8 cellular contexts compared by ENCODE assay signal in the genomic region with DNA sequence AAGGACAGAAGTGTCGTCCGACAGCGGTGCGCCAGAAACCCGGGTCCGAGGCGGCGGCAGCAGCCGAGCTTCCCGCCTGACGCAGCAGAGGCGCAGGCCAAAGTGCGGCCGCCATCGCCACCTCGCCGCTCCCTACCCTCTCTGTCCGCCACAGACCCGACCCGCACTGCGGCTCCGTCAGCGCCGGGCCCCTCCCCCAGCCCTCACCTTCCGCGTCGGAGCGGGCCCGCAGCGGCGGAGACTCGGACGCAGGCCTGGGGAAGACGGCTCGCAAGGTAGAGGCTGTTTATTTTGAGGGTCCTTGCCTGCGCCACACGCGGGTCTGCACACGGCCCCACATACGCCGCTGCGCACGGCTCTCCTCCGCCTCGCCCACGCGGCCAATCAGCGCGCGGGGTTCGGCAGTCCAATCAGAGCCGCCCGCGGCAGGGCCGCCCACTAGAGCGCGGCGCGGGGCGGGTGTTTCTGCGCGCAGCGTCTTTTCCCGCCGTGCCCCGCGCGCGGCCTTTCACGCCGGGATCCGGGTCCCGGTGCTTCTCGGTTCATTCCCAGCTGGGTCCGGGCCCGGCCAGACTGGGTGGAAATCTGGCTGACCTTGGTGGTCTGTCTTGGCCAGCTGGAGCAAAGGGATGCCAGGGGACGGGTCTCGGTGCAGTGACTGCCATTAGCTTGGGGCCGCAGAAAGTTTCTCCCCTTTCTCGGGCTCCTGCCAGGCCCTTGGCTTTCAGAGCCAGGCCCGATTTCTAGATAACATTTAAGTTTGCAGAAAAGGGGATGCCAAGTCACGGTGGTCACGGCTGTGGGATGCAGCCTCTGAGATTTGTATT. TPM values are rescaled to one million over a fixed set of nuclear protein-coding genes. Genes with fewer than 3 reads are reported as not detected.
DNase-seq lines count a peak whose midpoint lies in the region; FAIRE-seq and TF ChIP-seq lines count a peak whose summit lies in the region.

A gene (minus strand): TSS at position 328 of the 827 bp plus-strand sequence. CDS start 12,139 bp downstream, outside the sequence.

- CTCF ChIA-PET in activated naive CD4-positive, alpha-beta T cell treated with anti-CD3 and anti-CD28 coated beads for 36 hours (lab: Charles Lee): interaction anchor here (2.2 kb wide), 1 partner anchor 21 kb away, joined by 13 read pairs; no protein-coding TSS in a partner anchor

- TF ChIP-seq CTCF in HFFc6 (IDR thresholded peaks at IDR 0.05) (no peak), NB4 (IDR thresholded peaks at IDR 0.05; ENCODE audit: low read depth, low read length) (no peak), neutrophil (IDR thresholded peaks at IDR 0.05) (peak; percentile 32), subcutaneous adipose tissue (IDR thresholded peaks at IDR 0.05; ENCODE audit: low read depth) (no peak)

- H3K4me3 ChIP-seq in NB4 (ENCODE audit: low read depth, low read length) (peak within 1 kb of the TSS; percentile 79), neutrophil (ENCODE audit: low read depth in 1 of 2, low read length in 1 of 2) (peak within 1 kb of the TSS; percentile 98 to 99)

- H3K27me3 Mint-ChIP-seq in HFFc6 (ENCODE audit: insufficient read depth): peaks cover 1% of the 10 kb centered on the region
- H3K27me3 Mint-ChIP-seq in activated naive CD4-positive, alpha-beta T cell treated with anti-CD3 and anti-CD28 coated beads for 36 hours (ENCODE audit: low read depth): no peaks in the 10 kb centered on the region

- H3K27me3 ChIP-seq in neutrophil: no peaks in the 10 kb centered on the region

- no peaks in the 10 kb centered on the region for H3K9me3 Mint-ChIP-seq in HFFc6
- H3K9me3 Mint-ChIP-seq in activated naive CD4-positive, alpha-beta T cell treated with anti-CD3 and anti-CD28 coated beads for 36 hours: no peaks in the 10 kb centered on the region

- H3K4me3 Mint-ChIP-seq in HFFc6: peak within 1 kb of the TSS; percentile 98
- H3K4me3 Mint-ChIP-seq in activated naive CD4-positive, alpha-beta T cell treated with anti-CD3 and anti-CD28 coated beads for 36 hours: peak within 1 kb of the TSS; percentile 96

- H3K36me3 ChIP-seq in neutrophil: peaks cover 9% of the 10 kb centered on the region

- peak within 1 kb of the TSS; percentile 97 for H3K27ac Mint-ChIP-seq in HFFc6
- H3K27ac Mint-ChIP-seq in activated naive CD4-positive, alpha-beta T cell treated with anti-CD3 and anti-CD28 coated beads for 36 hours: peak within 1 kb of the TSS; percentile 95

- H3K36me3 Mint-ChIP-seq in HFFc6 (ENCODE audit: low read depth): peaks cover 32% of the 10 kb centered on the region
- peaks cover 42% of the 10 kb centered on the region for H3K36me3 Mint-ChIP-seq in activated naive CD4-positive, alpha-beta T cell treated with anti-CD3 and anti-CD28 coated beads for 36 hours (ENCODE audit: low read depth)

- peak; percentile 88 for DNase-seq in GM04504 (ENCODE audit: low read depth)
- DNase-seq in HFFc6: peak; percentile 87
- DNase-seq in NB4 (ENCODE audit: low read depth): peak; percentile 97
- peak; percentile 94 for DNase-seq in SK-N-DZ (ENCODE audit: low spot score)
- DNase-seq in activated naive CD4-positive, alpha-beta T cell treated with anti-CD3 and anti-CD28 coated beads for 36 hours: peak; percentile 93
- DNase-seq in frontal cortex (ENCODE audit: low spot score in 2 of 2): peak; percentile 96 to 98

- H3K9me3 ChIP-seq in neutrophil: no peaks in the 10 kb centered on the region

- peaks cover 42% of the 10 kb centered on the region for H3K4me1 Mint-ChIP-seq in HFFc6 (ENCODE audit: low read depth)
- peaks cover 35% of the 10 kb centered on the region for H3K4me1 Mint-ChIP-seq in activated naive CD4-positive, alpha-beta T cell treated with anti-CD3 and anti-CD28 coated beads for 36 hours (ENCODE audit: low read depth)

- peak; percentile 80 for TF ChIP-seq POLR2A in NB4 (IDR thresholded peaks at IDR 0.05; ENCODE audit: extremely low read depth, insufficient read length)

- FAIRE-seq in frontal cortex (lab: Jason Lieb, UNC): no peak

- H3K4me1 ChIP-seq in neutrophil (ENCODE audit: control insufficient read depth in 1 of 2, insufficient read depth in 1 of 2, low read depth in 1 of 2, low read length in 1 of 2): peaks cover 49 to 53% of the 10 kb centered on the region in 2 experiments

- peak within 1 kb of the TSS; percentile 98 for H3K27ac ChIP-seq in neutrophil

- intact Hi-C loops in activated naive CD4-positive, alpha-beta T cell treated with anti-CD3 and anti-CD28 coated beads for 36 hours (cut with micrococcal nuclease): loop anchor here (1.0 to 5.0 kb wide), 14 partner anchors 22 to 929 kb away; a partner anchor contains a TSS

RNA-seq across cellular contexts. Expression of the gene that starts here (rescaled TPM):
- 100 to 1,000 TPM; 229 to 242 (median 240) TPM for total RNA-seq in HFFc6 (2021; fragmentation: NEBNext Ultra II Directional; extraction: Animal tissue kit (Norgen Biotek cat#: 25700))
- polyA plus RNA-seq in SK-N-DZ (2014; cell fraction: cytosol; rRNA removed): 560 and 563 TPM in 2 replicates
- polyA plus RNA-seq in SK-N-DZ (2014; cell fraction: nucleus; rRNA removed): 310 and 358 TPM in 2 replicates
- total RNA-seq in activated naive CD4-positive, alpha-beta T cell treated with anti-CD3 and anti-CD28 coated beads for 36 hours: 100 to 1,000 TPM; 490 to 500 TPM
- total RNA-seq in frontal cortex (169 TPM), subcutaneous adipose tissue (100 to 1,000 TPM; 438 to 508 (median 456) TPM)

Comparison
In these comparisons a context has a peak if more than half of its experiments do, and no peak if none do; other contexts are left out.
1. Peak in every context shown above with its lines: DNase-seq, H3K4me3 ChIP-seq and H3K27ac ChIP-seq.